Comparison of ENCODE assay signal across 17 cellular contexts in genomic region chr1:218454700-218455282, GRCh38.
A peak's percentile ranks its signal among the peaks of the same experiment; 100 is the strongest.
DNase-seq lines count a peak whose midpoint lies in the region; ATAC-seq, FAIRE-seq and TF ChIP-seq lines count a peak whose summit lies in the region.
"Had no signal": no experiment of that assay in that cellular context is flagged by ENCODE, and none has a peak within 500 bp of the region (broad histone marks: within the 10 kb centered on the region; RNA-seq: fewer than 3 reads in every experiment).

No MANE protein-coding gene starts in this region.

- POLR2A ChIA-PET in Panc1 (lab: Charles Lee) = no interaction called here

- H3K27ac ChIP-seq in Panc1 (ENCODE audit: low read length) (peak overlapping the region; percentile 99; the same call in 1 of the 2 replicates), astrocyte (ENCODE audit: low read depth, low read length) (no peak overlapping the region)
- H3K27ac ChIP-seq: C4-2B had no signal

- DNase-seq in M059J (ENCODE audit: low read depth) (peak; percentile 55), Panc1 (ENCODE audit: low read depth, low spot score) (no peak), astrocyte (ENCODE audit: low read depth) (peak; percentile 42), urothelium cell line (ENCODE audit: low spot score) (peak; percentile 28), NCI-H1930 (lab: John Stamatoyannopoulos, UW) (no peak), HFFc6 (no peak)
- DNase-seq: BE2C; CD4-positive, alpha-beta memory T cell; DMS79; GOT3; H9 had no signal

- no peak overlapping the region for H2AFZ ChIP-seq in astrocyte (ENCODE audit: low read depth, low read length)

- H3K4me2 ChIP-seq in astrocyte (ENCODE audit: low read length) = no peak overlapping the region

- FAIRE-seq in astrocyte (lab: Jason Lieb, UNC) (no peak), urothelium cell line (lab: Jason Lieb, UNC) (no peak)
- FAIRE-seq: A204.1, GM12878, GM18507, HepG2 had no signal

- no peaks in the 10 kb centered on the region for H3K79me2 ChIP-seq in astrocyte (ENCODE audit: insufficient read depth, low read length)

- no peaks in the 10 kb centered on the region for H3K9me3 Mint-ChIP-seq in astrocyte (ENCODE audit: unreplicated experiment)
- no peaks in the 10 kb centered on the region for H3K9me3 Mint-ChIP-seq in HFFc6
- H3K9me3 Mint-ChIP-seq: H9 had no signal

- H3K27ac Mint-ChIP-seq in astrocyte (ENCODE audit: unreplicated experiment) = peak overlapping the region; percentile 10
- no peak overlapping the region for H3K27ac Mint-ChIP-seq in HFFc6
- H3K27ac Mint-ChIP-seq: CD4-positive, alpha-beta memory T cell had no signal

- H3K36me3 ChIP-seq in Panc1 (ENCODE audit: control insufficient read depth, insufficient read depth, low read length) (no peaks in the 10 kb centered on the region), astrocyte (ENCODE audit: insufficient read depth, low read length) (no peaks in the 10 kb centered on the region)
- H3K36me3 ChIP-seq: BE2C had no signal

- H3K27me3 Mint-ChIP-seq in astrocyte (ENCODE audit: low read depth, unreplicated experiment) (no peaks in the 10 kb centered on the region), HFFc6 (ENCODE audit: insufficient read depth) (no peaks in the 10 kb centered on the region; the same call in 1 of the 2 replicates)

- no peaks in the 10 kb centered on the region for H3K9me3 ChIP-seq in Panc1 (ENCODE audit: control insufficient read depth, insufficient read depth, low read depth, low read length)
- no peaks in the 10 kb centered on the region for H3K9me3 ChIP-seq in astrocyte (ENCODE audit: insufficient read depth, low read depth, low read length)
- H3K9me3 ChIP-seq: BE2C had no signal

- no peaks in the 10 kb centered on the region for H3K27me3 ChIP-seq in Panc1 (ENCODE audit: control insufficient read depth, insufficient read depth, low read length)
- H3K27me3 ChIP-seq in astrocyte (ENCODE audit: insufficient read depth, low read length) = no peaks in the 10 kb centered on the region
- H3K27me3 ChIP-seq: BE2C had no signal

- BruUV-seq in Panc1 (replicated peaks; lab: Mats Ljungman, UMichigan) = no TSS peak

- intact Hi-C loops in Panc1 (cut with micrococcal nuclease; ENCODE audit: unreplicated experiment) = no loop called here

- H4K20me1 ChIP-seq in astrocyte (ENCODE audit: insufficient read depth, low read length) = no peaks in the 10 kb centered on the region

- CTCF ChIA-PET in Panc1 (lab: Charles Lee) = no interaction called here

- no peak overlapping the region for H3K9ac ChIP-seq in astrocyte (ENCODE audit: low read length)

- H3K4me1 Mint-ChIP-seq in astrocyte (ENCODE audit: low read depth, unreplicated experiment) = peaks cover 24% of the 10 kb centered on the region
- H3K4me1 Mint-ChIP-seq in HFFc6 (ENCODE audit: low read depth) = peaks cover 17% of the 10 kb centered on the region
- H3K4me1 Mint-ChIP-seq: CD4-positive, alpha-beta memory T cell had no signal

- in situ Hi-C loops in Panc1 (cut with HindIII; ENCODE audit: low pct_unique_long_range_greater_than_20kb, low sequenced_read_pairs) = no loop called here

- H3K4me1 ChIP-seq in Panc1 (ENCODE audit: control insufficient read depth, insufficient read depth, low read length) (peaks cover 15% of the 10 kb centered on the region), astrocyte (ENCODE audit: insufficient read depth, low read length) (peaks cover 13% of the 10 kb centered on the region)
- H3K4me1 ChIP-seq: BE2C had no signal

- H3K4me3 ChIP-seq in Panc1 (ENCODE audit: low read depth in 2 of 2, low read length in 2 of 2) (no peak overlapping the region), astrocyte (ENCODE audit: insufficient read depth, low read depth, low read length) (no peak overlapping the region)
- H3K4me3 ChIP-seq: GM12878 had no signal

- H3K4me3 Mint-ChIP-seq in astrocyte (ENCODE audit: unreplicated experiment) = no peak overlapping the region
- H3K4me3 Mint-ChIP-seq in HFFc6 = no peak overlapping the region
- H3K4me3 Mint-ChIP-seq: CD4-positive, alpha-beta memory T cell; H9 had no signal

- TF ChIP-seq CTCF in Panc1 (IDR thresholded peaks at IDR 0.05) (no peak), astrocyte (IDR thresholded peaks at IDR 0.05; ENCODE audit: insufficient read depth, low read depth, low read length) (no peak), HFFc6 (IDR thresholded peaks at IDR 0.05) (no peak)

- H3K36me3 Mint-ChIP-seq in astrocyte (ENCODE audit: low read depth, unreplicated experiment) = peaks cover 3% of the 10 kb centered on the region
- H3K36me3 Mint-ChIP-seq in HFFc6 (ENCODE audit: low read depth) = no peaks in the 10 kb centered on the region
- H3K36me3 Mint-ChIP-seq: CD4-positive, alpha-beta memory T cell had no signal

- no peak for ATAC-seq in Panc1
- no peak for ATAC-seq in GM21360 (IDR thresholded peaks at IDR 0.05; ENCODE audit: unreplicated experiment)
- ATAC-seq: GM12878, HepG2 had no signal

Comparison
In these comparisons a context has a peak if more than half of its experiments do, and no peak if none do; other contexts are left out.
1. DNase-seq: peak in M059J (single experiment), astrocyte (single experiment) and urothelium cell line (single experiment); none in Panc1 (single experiment), NCI-H1930 (0 of 2) and HFFc6 (single experiment).